Comparison of ENCODE assay signal across 10 cellular contexts in the genomic region with DNA sequence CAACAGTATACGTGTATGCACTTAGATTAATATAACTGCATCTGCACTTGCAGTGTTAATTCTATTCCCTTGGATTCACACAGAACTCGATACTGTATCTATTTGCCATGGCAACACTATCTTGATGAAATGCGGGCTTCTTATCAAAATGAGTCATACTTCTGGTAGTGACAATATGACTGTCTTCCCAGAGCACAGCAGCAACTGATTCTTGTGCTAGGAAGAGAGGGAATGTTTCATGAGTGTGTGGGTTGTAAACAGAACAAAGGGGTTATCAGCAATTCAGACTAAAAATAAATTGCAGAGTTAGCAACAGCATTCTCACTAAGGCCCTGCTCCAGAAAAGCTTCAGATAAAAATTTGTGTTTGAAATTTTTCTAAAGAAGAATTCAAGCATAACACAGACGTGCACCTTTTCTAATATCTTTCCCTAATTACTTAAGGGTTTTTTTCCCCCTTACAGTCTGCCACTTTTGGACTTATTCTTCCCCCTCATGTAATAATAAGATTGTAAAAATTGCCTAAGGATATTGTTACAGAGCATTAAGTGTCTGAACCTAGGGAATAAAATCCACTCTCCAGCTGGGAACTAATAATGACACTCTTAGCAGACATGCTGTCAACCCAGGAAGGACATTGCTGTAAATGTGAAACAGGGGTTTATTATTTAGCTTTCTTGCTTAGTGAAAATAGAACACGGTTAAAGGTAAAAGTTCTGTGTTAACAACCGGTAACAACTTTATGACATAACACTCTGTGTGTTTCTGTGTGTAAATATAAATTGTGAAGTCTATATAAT.
DNase-seq lines count a peak whose midpoint lies in the region; ATAC-seq lines count a peak whose summit lies in the region.
"Had no signal": no experiment of that assay in that cellular context is flagged by ENCODE, and none has a peak within 500 bp of the region (broad histone marks: within the 10 kb centered on the region; RNA-seq: fewer than 3 reads in every experiment).

No MANE protein-coding gene starts in this region.

- DNase-seq in activated CD4-positive, alpha-beta T cell treated with anti-CD3 and anti-CD28 coated beads for 36 hours, result no peak
- no peak for DNase-seq in activated CD4-positive, alpha-beta T cell treated with anti-CD3 and anti-CD28 coated beads, Interleukin-2, amount 10 ng/mL, durations not matched to agents 24 days and 14 days
- DNase-seq in SK-N-MC (ENCODE audit: low read depth, low spot score), result no peak
- no peak for DNase-seq in left cardiac atrium
- DNase-seq in stimulated activated naive CD8-positive, alpha-beta T cell treated with anti-CD3 and anti-CD28 coated beads, Interleukin-15, Interleukin-2, amounts not matched to agents 100 U/mL and 50 U/mL, for 24 hours, result no peak
- no peak for DNase-seq in activated CD4-positive, CD25-positive, alpha-beta regulatory T cell (lab: John Stamatoyannopoulos, UW)
- no peak for DNase-seq in H4 (ENCODE audit: low spot score)
- no peak for DNase-seq in activated naive CD4-positive, alpha-beta T cell treated with anti-CD3 and anti-CD28 coated beads, Interleukin-2, amount 50 U/mL, for 16 hours
- DNase-seq: NCI-H1092, SHP77 had no signal

- ATAC-seq in activated CD4-positive, alpha-beta T cell treated with anti-CD3 and anti-CD28 coated beads for 36 hours, result peak; percentile 81
- peak; percentile 87 to 91 for ATAC-seq in left cardiac atrium
- ATAC-seq in stimulated activated naive CD8-positive, alpha-beta T cell treated with anti-CD3 and anti-CD28 coated beads, Interleukin-15, Interleukin-2, amounts not matched to agents 100 U/mL and 50 U/mL, for 24 hours, result peak; percentile 72

- no peak overlapping the region for H3K4me3 Mint-ChIP-seq in activated CD4-positive, alpha-beta T cell treated with anti-CD3 and anti-CD28 coated beads for 36 hours
- no peak overlapping the region for H3K4me3 Mint-ChIP-seq in activated CD4-positive, alpha-beta T cell treated with anti-CD3 and anti-CD28 coated beads, Interleukin-2, amount 10 ng/mL, durations not matched to agents 24 days and 14 days

- no peaks in the 10 kb centered on the region for H3K36me3 Mint-ChIP-seq in activated CD4-positive, alpha-beta T cell treated with anti-CD3 and anti-CD28 coated beads for 36 hours (ENCODE audit: low read depth)
- no peaks in the 10 kb centered on the region for H3K36me3 Mint-ChIP-seq in activated CD4-positive, alpha-beta T cell treated with anti-CD3 and anti-CD28 coated beads, Interleukin-2, amount 10 ng/mL, durations not matched to agents 24 days and 14 days (ENCODE audit: low read depth)

- H3K9me3 Mint-ChIP-seq in activated CD4-positive, alpha-beta T cell treated with anti-CD3 and anti-CD28 coated beads for 36 hours (ENCODE audit: low read depth), result no peaks in the 10 kb centered on the region
- H3K9me3 Mint-ChIP-seq in activated CD4-positive, alpha-beta T cell treated with anti-CD3 and anti-CD28 coated beads, Interleukin-2, amount 10 ng/mL, durations not matched to agents 24 days and 14 days, result no peaks in the 10 kb centered on the region

- intact Hi-C loops in activated CD4-positive, alpha-beta T cell treated with anti-CD3 and anti-CD28 coated beads for 36 hours (cut with DNase I, micrococcal nuclease), result no loop called here
- intact Hi-C loops in activated CD4-positive, alpha-beta T cell treated with anti-CD3 and anti-CD28 coated beads, Interleukin-2, amount 10 ng/mL, durations not matched to agents 24 days and 14 days (cut with micrococcal nuclease), result no loop called here
- intact Hi-C loops in left cardiac atrium (cut with DNase I), result no loop called here

- no peak overlapping the region for H3K27ac Mint-ChIP-seq in activated CD4-positive, alpha-beta T cell treated with anti-CD3 and anti-CD28 coated beads for 36 hours
- no peak overlapping the region for H3K27ac Mint-ChIP-seq in activated CD4-positive, alpha-beta T cell treated with anti-CD3 and anti-CD28 coated beads, Interleukin-2, amount 10 ng/mL, durations not matched to agents 24 days and 14 days

- no peaks in the 10 kb centered on the region for H3K9me3 ChIP-seq in SK-N-MC (ENCODE audit: low read depth, low read length)

- peaks cover 12% of the 10 kb centered on the region for H3K4me1 Mint-ChIP-seq in activated CD4-positive, alpha-beta T cell treated with anti-CD3 and anti-CD28 coated beads for 36 hours
- peaks cover 4% of the 10 kb centered on the region for H3K4me1 Mint-ChIP-seq in activated CD4-positive, alpha-beta T cell treated with anti-CD3 and anti-CD28 coated beads, Interleukin-2, amount 10 ng/mL, durations not matched to agents 24 days and 14 days

- H3K27me3 Mint-ChIP-seq in activated CD4-positive, alpha-beta T cell treated with anti-CD3 and anti-CD28 coated beads for 36 hours, result peaks cover 9% of the 10 kb centered on the region
- peaks cover 2% of the 10 kb centered on the region for H3K27me3 Mint-ChIP-seq in activated CD4-positive, alpha-beta T cell treated with anti-CD3 and anti-CD28 coated beads, Interleukin-2, amount 10 ng/mL, durations not matched to agents 24 days and 14 days

- peak overlapping the region; percentile 32; the same call in 1 of the 2 replicates for H3K27ac ChIP-seq in SK-N-MC

- POLR2A ChIA-PET in activated CD4-positive, alpha-beta T cell treated with anti-CD3 and anti-CD28 coated beads for 36 hours (lab: Charles Lee), result no interaction called here

- no peak overlapping the region for H3K9ac ChIP-seq in SK-N-MC (ENCODE audit: insufficient read length)

- H3K36me3 ChIP-seq in SK-N-MC (ENCODE audit: insufficient read depth, low read length), result no peaks in the 10 kb centered on the region

- H3K4me3 ChIP-seq in SK-N-MC, result peak overlapping the region; percentile 34; the same call in 1 of the 2 replicates

- CTCF ChIA-PET in activated CD4-positive, alpha-beta T cell treated with anti-CD3 and anti-CD28 coated beads for 36 hours (lab: Charles Lee), result no interaction called here
